8 cellular contexts compared by ENCODE assay signal in genomic region chr19:48110350-48110966, GRCh38. TPM values are rescaled to one million over a fixed set of nuclear protein-coding genes. Genes with fewer than 3 reads are reported as not detected.
DNase-seq lines count a peak whose midpoint lies in the region; ATAC-seq and TF ChIP-seq lines count a peak whose summit lies in the region.

TSS of gene PLA2G4C (minus strand) at chr19:48110817. CDS start at chr19:48106529, 4,288 bp downstream.

- no peaks in the 10 kb centered on the region for H3K27me3 Mint-ChIP-seq in CD8-positive, alpha-beta T cell (ENCODE audit: low read depth)
- H3K27me3 Mint-ChIP-seq in activated naive CD8-positive, alpha-beta T cell treated with anti-CD3 and anti-CD28 coated beads, Interleukin-2, amount 50 U/mL, for 24 hours, result no peaks in the 10 kb centered on the region

- TF ChIP-seq POLR2A in ovary (IDR thresholded peaks at IDR 0.05), result peak; percentile 51

- 1% methylated on average over 27 of the region's 27 CpGs for WGBS in ovary, 3 donors
- 5% methylated on average over 27 of the region's 27 CpGs for WGBS in thymus

- H3K27ac Mint-ChIP-seq in CD8-positive, alpha-beta T cell, result peak within 1 kb of the TSS; percentile 52
- peak within 1 kb of the TSS; percentile 87 for H3K27ac Mint-ChIP-seq in activated naive CD8-positive, alpha-beta T cell treated with anti-CD3 and anti-CD28 coated beads, Interleukin-2, amount 50 U/mL, for 24 hours

- H3K4me1 ChIP-seq in CD8-positive, alpha-beta T cell (ENCODE audit: insufficient read depth, low read length), result peaks cover 5% of the 10 kb centered on the region
- H3K4me1 ChIP-seq in ovary (ENCODE audit: insufficient read depth) (no peaks in the 10 kb centered on the region), thymus (ENCODE audit: control insufficient read depth, insufficient read depth, low read length) (peaks cover 3% of the 10 kb centered on the region)

- no peaks in the 10 kb centered on the region for H3K36me3 ChIP-seq in CD8-positive, alpha-beta T cell (ENCODE audit: insufficient read depth, low read length)
- H3K36me3 ChIP-seq in ovary, result no peaks in the 10 kb centered on the region
- peaks cover 10% of the 10 kb centered on the region for H3K36me3 ChIP-seq in thymus (ENCODE audit: control insufficient read depth, insufficient read depth)

- no peaks in the 10 kb centered on the region for H3K9me3 ChIP-seq in CD8-positive, alpha-beta T cell (ENCODE audit: low read length)
- H3K9me3 ChIP-seq in ovary, result no peaks in the 10 kb centered on the region
- H3K9me3 ChIP-seq in thymus (ENCODE audit: control insufficient read depth), result no peaks in the 10 kb centered on the region

- TF ChIP-seq CTCF in CD8-positive, alpha-beta T cell (IDR thresholded peaks at IDR 0.05), result no peak
- TF ChIP-seq CTCF in ovary (IDR thresholded peaks at IDR 0.05), result no peak

- CTCF ChIA-PET in CD8-positive, alpha-beta T cell (lab: Charles Lee), result interaction anchor here (0.6 to 4.3 kb wide), 9 partner anchors 9 to 181 kb away, joined by 3 to 20 read pairs (median 4); no protein-coding TSS in a partner anchor

- POLR2A ChIA-PET in CD8-positive, alpha-beta T cell (lab: Charles Lee), result interaction anchor here (0.7 to 1.6 kb wide), 3 partner anchors 17 to 145 kb away, joined by 3 to 6 read pairs (median 5); partner anchors contain the start of gene CARD8

- peaks cover 7% of the 10 kb centered on the region for H3K4me1 Mint-ChIP-seq in CD8-positive, alpha-beta T cell (ENCODE audit: low read depth)
- H3K4me1 Mint-ChIP-seq in activated naive CD8-positive, alpha-beta T cell treated with anti-CD3 and anti-CD28 coated beads, Interleukin-2, amount 50 U/mL, for 24 hours, result peaks cover 17% of the 10 kb centered on the region

- H3K4me3 Mint-ChIP-seq in CD8-positive, alpha-beta T cell, result peak within 1 kb of the TSS; percentile 77
- peak within 1 kb of the TSS; percentile 81 for H3K4me3 Mint-ChIP-seq in activated naive CD8-positive, alpha-beta T cell treated with anti-CD3 and anti-CD28 coated beads, Interleukin-2, amount 50 U/mL, for 24 hours

- no peaks in the 10 kb centered on the region for H3K9me3 Mint-ChIP-seq in CD8-positive, alpha-beta T cell
- no peaks in the 10 kb centered on the region for H3K9me3 Mint-ChIP-seq in activated naive CD8-positive, alpha-beta T cell treated with anti-CD3 and anti-CD28 coated beads, Interleukin-2, amount 50 U/mL, for 24 hours

- peak; percentile 82 for ATAC-seq in CD8-positive, alpha-beta T cell
- peak; percentile 45 for ATAC-seq in GM21825 (IDR thresholded peaks at IDR 0.05; ENCODE audit: unreplicated experiment)
- peak; percentile 74 for ATAC-seq in activated naive CD8-positive, alpha-beta T cell treated with anti-CD3 and anti-CD28 coated beads, Interleukin-2, amount 50 U/mL, for 24 hours
- ATAC-seq in Right ventricle myocardium superior (ENCODE audit: poor library complexity), result peak; percentile 96

- DNase-seq in CD8-positive, alpha-beta T cell, result peak; percentile 57 to 88 (median 79)
- DNase-seq in NCI-H1105 treated with DMSO at 0.1 percent for 48 hours (lab: John Stamatoyannopoulos, UW), result peak; percentile 83
- DNase-seq in SW480 (ENCODE audit: low spot score), result peak; percentile 86
- DNase-seq in activated naive CD8-positive, alpha-beta T cell treated with anti-CD3 and anti-CD28 coated beads, Interleukin-2, amount 50 U/mL, for 24 hours, result peak; percentile 88
- DNase-seq in Right ventricle myocardium superior, result peak; percentile 95
- DNase-seq in ovary, result peak; percentile 86 to 93 (median 87)

- peak within 1 kb of the TSS; percentile 21 for H3K27ac ChIP-seq in CD8-positive, alpha-beta T cell (ENCODE audit: low read depth, low read length)
- H3K27ac ChIP-seq in ovary, result peak within 1 kb of the TSS; percentile 60 to 62
- peak within 1 kb of the TSS; percentile 64 for H3K27ac ChIP-seq in thymus (ENCODE audit: low read depth)

- H3K4me3 ChIP-seq in CD8-positive, alpha-beta T cell (ENCODE audit: low read depth, low read length), result peak within 1 kb of the TSS; percentile 70
- H3K4me3 ChIP-seq in ovary (peak within 1 kb of the TSS; percentile 49), thymus (ENCODE audit: low read length) (peak within 1 kb of the TSS; percentile 39)

- intact Hi-C loops in CD8-positive, alpha-beta T cell (cut with DNase I, micrococcal nuclease), result no loop called here
- intact Hi-C loops in Right ventricle myocardium superior (cut with DNase I), result no loop called here
- intact Hi-C loops in ovary (cut with DNase I), result loop anchor here in 2 of 4 donors (5.0 to 10.0 kb wide), 3 partner anchors 37 to 144 kb away; partner anchors contain the start of gene CARD8 (in 1 of the 2)

- H3K27me3 ChIP-seq in CD8-positive, alpha-beta T cell (ENCODE audit: insufficient read depth, low read length), result no peaks in the 10 kb centered on the region
- H3K27me3 ChIP-seq in ovary, result no peaks in the 10 kb centered on the region
- no peaks in the 10 kb centered on the region for H3K27me3 ChIP-seq in thymus (ENCODE audit: control insufficient read depth, insufficient read depth)

- TF ChIP-seq EP300 in ovary (IDR thresholded peaks at IDR 0.05), result no peak

- peaks cover 12% of the 10 kb centered on the region for H3K36me3 Mint-ChIP-seq in CD8-positive, alpha-beta T cell
- peaks cover 6% of the 10 kb centered on the region for H3K36me3 Mint-ChIP-seq in activated naive CD8-positive, alpha-beta T cell treated with anti-CD3 and anti-CD28 coated beads, Interleukin-2, amount 50 U/mL, for 24 hours (ENCODE audit: low read depth)

RNA-seq across cellular contexts. Expression of gene PLA2G4C, which starts in this region (rescaled TPM):
- 1 to 10 TPM in 1 of 2 experiments, under 1 TPM in 1; 0.73 to 1.1 TPM for total RNA-seq in CD8-positive, alpha-beta T cell
- total RNA-seq in Right ventricle myocardium superior (38.6 TPM), ovary (1 to 10 TPM; 2.9 to 6.9 (median 4.9) TPM)
- polyA plus RNA-seq in ovary (10 to 100 TPM in 1 of 2 donors, 1 to 10 TPM in 1; 3.6 to 32.0 TPM), thymus (15.0 TPM)

Comparison
In these comparisons a context has a peak if more than half of its experiments do, and no peak if none do; other contexts are left out.
1. Peak in every context shown above with its lines: DNase-seq, ATAC-seq, H3K4me3 ChIP-seq and H3K27ac ChIP-seq.
2. ATAC-seq: peak in every context shown above with its lines; median percentile 96 in Right ventricle myocardium superior; 82 in CD8-positive, alpha-beta T cell; 74 in activated naive CD8-positive, alpha-beta T cell treated with anti-CD3 and anti-CD28 coated beads, Interleukin-2, amount 50 U/mL, for 24 hours; 45 in GM21825.